1 cellular context compared by ENCODE assay signal in the genomic region with DNA sequence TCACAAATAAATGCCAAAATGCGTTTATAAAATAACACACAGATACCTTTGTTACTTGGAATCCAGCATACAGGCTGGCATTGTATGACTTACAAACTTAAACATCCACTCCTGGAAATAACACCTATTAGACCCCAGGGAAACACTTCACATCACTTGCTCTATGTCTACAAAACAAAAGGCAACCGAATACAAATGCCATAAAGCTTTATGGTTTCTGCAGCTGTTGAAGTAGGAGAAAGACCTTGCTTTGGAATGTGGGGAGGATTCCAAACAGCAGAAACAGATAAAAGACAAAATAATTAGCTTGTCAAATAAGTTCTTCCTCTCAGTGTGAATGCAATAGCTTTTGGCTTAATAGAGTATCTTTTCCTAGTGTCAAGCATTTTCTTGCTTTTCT.
TF ChIP-seq lines count a peak whose summit lies in the region.

No MANE protein-coding gene starts in this region.

TF ChIP-seq in H1, 55 proteins besides CTCF, POLR2A, EP300 and RAD21:
- TF ChIP-seq SIRT6 (IDR thresholded peaks at IDR 0.05; ENCODE audit: low read length) (no peak), KDM5A (IDR thresholded peaks at IDR 0.05; ENCODE audit: low read length) (no peak), ZNF274 (IDR thresholded peaks at IDR 0.05; ENCODE audit: borderline replicate concordance, extremely low read depth, low read length) (no peak), SP1 (IDR thresholded peaks at IDR 0.05; ENCODE audit: low read depth, low read length) (no peak), CHD1 (IDR thresholded peaks at IDR 0.05; ENCODE audit: low read depth, low read length) (no peak), JUND (IDR thresholded peaks at IDR 0.05; ENCODE audit: low read length) (no peak), TEAD4 (IDR thresholded peaks at IDR 0.05; ENCODE audit: low read depth, low read length) (0 out of 2 replicates have a peak, but pooled peaks have one; percentile 6), SUZ12 (IDR thresholded peaks at IDR 0.05; ENCODE audit: low read length) (no peak), CTBP2 (IDR thresholded peaks at IDR 0.05; ENCODE audit: borderline replicate concordance, insufficient read depth, insufficient read length, low read length) (no peak)
